ENCODE assay signal across 1 cellular context in the genomic region with DNA sequence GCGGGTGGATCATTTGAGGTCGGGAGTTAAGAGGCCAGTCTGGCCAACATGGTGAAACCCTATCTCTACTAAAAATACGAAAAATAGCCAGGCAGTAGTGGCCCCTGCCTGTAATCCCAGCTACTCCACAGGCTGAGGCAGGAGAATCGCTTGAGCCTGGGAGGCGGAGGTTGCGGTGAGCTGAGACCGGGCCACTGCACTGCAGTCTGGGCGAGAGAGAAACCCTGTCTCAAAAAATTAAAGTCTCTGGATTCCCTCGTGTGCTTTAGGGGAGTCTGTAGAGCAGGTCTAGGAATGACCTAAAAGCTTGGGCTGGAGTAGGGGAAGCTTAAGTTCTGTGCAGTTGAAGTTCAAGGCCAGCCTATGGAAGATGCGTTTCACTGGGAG.
TF ChIP-seq lines count a peak whose summit lies in the region.

No MANE protein-coding gene starts in this region.

TF ChIP-seq in HCT116, 20 proteins besides CTCF, POLR2A, EP300 and RAD21:
- TF ChIP-seq, protein P1, sequence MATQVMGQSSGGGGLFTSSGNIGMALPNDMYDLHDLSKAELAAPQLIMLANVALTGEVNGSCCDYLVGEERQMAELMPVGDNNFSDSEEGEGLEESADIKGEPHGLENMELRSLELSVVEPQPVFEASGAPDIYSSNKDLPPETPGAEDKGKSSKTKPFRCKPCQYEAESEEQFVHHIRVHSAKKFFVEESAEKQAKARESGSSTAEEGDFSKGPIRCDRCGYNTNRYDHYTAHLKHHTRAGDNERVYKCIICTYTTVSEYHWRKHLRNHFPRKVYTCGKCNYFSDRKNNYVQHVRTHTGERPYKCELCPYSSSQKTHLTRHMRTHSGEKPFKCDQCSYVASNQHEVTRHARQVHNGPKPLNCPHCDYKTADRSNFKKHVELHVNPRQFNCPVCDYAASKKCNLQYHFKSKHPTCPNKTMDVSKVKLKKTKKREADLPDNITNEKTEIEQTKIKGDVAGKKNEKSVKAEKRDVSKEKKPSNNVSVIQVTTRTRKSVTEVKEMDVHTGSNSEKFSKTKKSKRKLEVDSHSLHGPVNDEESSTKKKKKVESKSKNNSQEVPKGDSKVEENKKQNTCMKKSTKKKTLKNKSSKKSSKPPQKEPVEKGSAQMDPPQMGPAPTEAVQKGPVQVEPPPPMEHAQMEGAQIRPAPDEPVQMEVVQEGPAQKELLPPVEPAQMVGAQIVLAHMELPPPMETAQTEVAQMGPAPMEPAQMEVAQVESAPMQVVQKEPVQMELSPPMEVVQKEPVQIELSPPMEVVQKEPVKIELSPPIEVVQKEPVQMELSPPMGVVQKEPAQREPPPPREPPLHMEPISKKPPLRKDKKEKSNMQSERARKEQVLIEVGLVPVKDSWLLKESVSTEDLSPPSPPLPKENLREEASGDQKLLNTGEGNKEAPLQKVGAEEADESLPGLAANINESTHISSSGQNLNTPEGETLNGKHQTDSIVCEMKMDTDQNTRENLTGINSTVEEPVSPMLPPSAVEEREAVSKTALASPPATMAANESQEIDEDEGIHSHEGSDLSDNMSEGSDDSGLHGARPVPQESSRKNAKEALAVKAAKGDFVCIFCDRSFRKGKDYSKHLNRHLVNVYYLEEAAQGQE (IDR thresholded peaks at IDR 0.05; ENCODE audit: low read depth) = no peak
- no peak; the same call in 1 of the 2 replicates for TF ChIP-seq SIN3A (IDR thresholded peaks at IDR 0.05; ENCODE audit: low read depth)
